In genomic region chr7:158706710-158707590, GRCh38 we compare ENCODE assay signal across 22 cellular contexts. TPM values are rescaled to one million over a fixed set of nuclear protein-coding genes. Genes with fewer than 3 reads are reported as not detected.
DNase-seq lines count a peak whose midpoint lies in the region; ATAC-seq and TF ChIP-seq lines count a peak whose summit lies in the region.
"Had no signal": no experiment of that assay in that cellular context is flagged by ENCODE, and none has a peak within 500 bp of the region (broad histone marks: within the 10 kb centered on the region; RNA-seq: fewer than 3 reads in every experiment).

No MANE protein-coding gene starts in this region.

- CTCF ChIA-PET in activated CD4-positive, alpha-beta T cell treated with anti-CD3 and anti-CD28 coated beads, Interleukin-2, amount 10 ng/mL, durations not matched to agents 7 days and 5 days (lab: Charles Lee) = interaction anchor here (0.7 kb wide), 1 partner anchor 270 kb away, joined by 3 read pairs; no protein-coding TSS in a partner anchor
- CTCF ChIA-PET in CD4-positive, alpha-beta memory T cell (lab: Charles Lee; ENCODE audit: partially characterized antibody) = interaction anchor here (1.7 kb wide), 1 partner anchor 12 kb away, joined by 5 read pairs; no protein-coding TSS in a partner anchor
- CTCF ChIA-PET in activated CD4-positive, alpha-beta memory T cell treated with anti-CD3 and anti-CD28 coated beads, Interleukin-2, amount 10 ng/mL, durations not matched to agents 7 days and 5 days (lab: Charles Lee) = interaction anchor here (1.5 kb wide), 1 partner anchor 270 kb away, joined by 8 read pairs; no protein-coding TSS in a partner anchor
- CTCF ChIA-PET in naive thymus-derived CD4-positive, alpha-beta T cell (lab: Charles Lee) = no interaction called here

- peaks cover 27% of the 10 kb centered on the region for H3K4me1 ChIP-seq in CD4-positive, alpha-beta memory T cell (ENCODE audit: insufficient read depth, low read length)
- peaks cover 15 to 18% of the 10 kb centered on the region in 2 donors for H3K4me1 ChIP-seq in naive thymus-derived CD4-positive, alpha-beta T cell (ENCODE audit: control insufficient read depth in 2 of 2, insufficient read depth in 2 of 2, low read length in 2 of 2)

- H3K9me3 ChIP-seq in CD4-positive, alpha-beta memory T cell (ENCODE audit: control insufficient read depth in 1 of 2, low read length in 2 of 2) = no peaks in the 10 kb centered on the region
- no peaks in the 10 kb centered on the region for H3K9me3 ChIP-seq in naive thymus-derived CD4-positive, alpha-beta T cell (ENCODE audit: control insufficient read depth in 2 of 3, low read length in 3 of 3)
- H3K9me3 ChIP-seq: A549, esophagus muscularis mucosa, gastrocnemius medialis had no signal

- POLR2A ChIA-PET in activated CD4-positive, alpha-beta T cell treated with anti-CD3 and anti-CD28 coated beads, Interleukin-2, amount 10 ng/mL, durations not matched to agents 7 days and 5 days (lab: Charles Lee) = interaction anchor here (1.1 kb wide), 1 partner anchor 157 kb away, joined by 3 read pairs; no protein-coding TSS in a partner anchor
- POLR2A ChIA-PET in CD4-positive, alpha-beta memory T cell (lab: Charles Lee; ENCODE audit: partially characterized antibody) = interaction anchor here (1.0 kb wide), 1 partner anchor 122 kb away, joined by 5 read pairs; no protein-coding TSS in a partner anchor
- POLR2A ChIA-PET in activated CD4-positive, alpha-beta memory T cell treated with anti-CD3 and anti-CD28 coated beads, Interleukin-2, amount 10 ng/mL, durations not matched to agents 7 days and 5 days (lab: Charles Lee) = interaction anchor here (0.9 to 3.3 kb wide), 4 partner anchors 20 to 157 kb away, joined by 3 to 31 read pairs (median 4); no protein-coding TSS in a partner anchor
- POLR2A ChIA-PET in naive thymus-derived CD4-positive, alpha-beta T cell (lab: Charles Lee) = interaction anchor here (0.6 to 2.6 kb wide), 3 partner anchors 70 to 270 kb away, joined by 3 to 10 read pairs (median 6); no protein-coding TSS in a partner anchor

- H3K36me3 ChIP-seq in CD4-positive, alpha-beta memory T cell (ENCODE audit: insufficient read depth, low read length) = no peaks in the 10 kb centered on the region
- no peaks in the 10 kb centered on the region for H3K36me3 ChIP-seq in naive thymus-derived CD4-positive, alpha-beta T cell (ENCODE audit: control insufficient read depth in 2 of 3, insufficient read depth in 3 of 3, low read length in 3 of 3)
- H3K36me3 ChIP-seq: esophagus muscularis mucosa, gastrocnemius medialis had no signal

- H3K4me1 Mint-ChIP-seq in activated CD4-positive, alpha-beta T cell treated with anti-CD3 and anti-CD28 coated beads, Interleukin-2, amount 10 ng/mL, durations not matched to agents 7 days and 5 days = peaks cover 39% of the 10 kb centered on the region
- H3K4me1 Mint-ChIP-seq in CD4-positive, alpha-beta memory T cell = peaks cover 15 to 41% (median 26%) of the 10 kb centered on the region in 4 donors
- peaks cover 45% of the 10 kb centered on the region for H3K4me1 Mint-ChIP-seq in activated CD4-positive, alpha-beta memory T cell treated with anti-CD3 and anti-CD28 coated beads, Interleukin-2, amount 10 ng/mL, durations not matched to agents 7 days and 5 days
- H3K4me1 Mint-ChIP-seq in naive thymus-derived CD4-positive, alpha-beta T cell = peaks cover 11 to 37% (median 20%) of the 10 kb centered on the region in 7 donors

- peak overlapping the region; percentile 89 for H3K4me3 Mint-ChIP-seq in activated CD4-positive, alpha-beta T cell treated with anti-CD3 and anti-CD28 coated beads, Interleukin-2, amount 10 ng/mL, durations not matched to agents 7 days and 5 days
- peak overlapping the region in 6 of 8 donors; percentile 49 to 80 (median 70) for H3K4me3 Mint-ChIP-seq in CD4-positive, alpha-beta memory T cell
- H3K4me3 Mint-ChIP-seq in activated CD4-positive, alpha-beta memory T cell treated with anti-CD3 and anti-CD28 coated beads, Interleukin-2, amount 10 ng/mL, durations not matched to agents 7 days and 5 days = no peak overlapping the region
- H3K4me3 Mint-ChIP-seq in naive thymus-derived CD4-positive, alpha-beta T cell = peak overlapping the region in 8 of 10 donors; percentile 22 to 86 (median 78)

- H3K27ac Mint-ChIP-seq in activated CD4-positive, alpha-beta T cell treated with anti-CD3 and anti-CD28 coated beads, Interleukin-2, amount 10 ng/mL, durations not matched to agents 7 days and 5 days = no peak overlapping the region
- peak overlapping the region in 3 of 7 donors; percentile 8 to 80 (median 69) for H3K27ac Mint-ChIP-seq in CD4-positive, alpha-beta memory T cell
- peak overlapping the region; percentile 64 for H3K27ac Mint-ChIP-seq in activated CD4-positive, alpha-beta memory T cell treated with anti-CD3 and anti-CD28 coated beads, Interleukin-2, amount 10 ng/mL, durations not matched to agents 7 days and 5 days
- H3K27ac Mint-ChIP-seq in naive thymus-derived CD4-positive, alpha-beta T cell = peak overlapping the region in 4 of 9 donors; percentile 8 to 88 (median 61)
- H3K27ac Mint-ChIP-seq: stimulated activated memory B cell treated with anti-CD40 and anti-IgM and Interleukin-4, amounts not matched to agents 10 μg/mL and 1 μg/mL and 100 μg/mL, for 72 hours had no signal

- H3K4me3 ChIP-seq in CD4-positive, alpha-beta memory T cell (ENCODE audit: low read length in 2 of 2) = no peak overlapping the region
- no peak overlapping the region for H3K4me3 ChIP-seq in naive thymus-derived CD4-positive, alpha-beta T cell (ENCODE audit: low read length)
- H3K4me3 ChIP-seq: A549, esophagus muscularis mucosa, gastrocnemius medialis had no signal

- H3K27me3 Mint-ChIP-seq in activated CD4-positive, alpha-beta T cell treated with anti-CD3 and anti-CD28 coated beads, Interleukin-2, amount 10 ng/mL, durations not matched to agents 7 days and 5 days = peaks cover under 1% of the 10 kb centered on the region
- peaks cover 0 to under 1% of the 10 kb centered on the region in 2 donors for H3K27me3 Mint-ChIP-seq in CD4-positive, alpha-beta memory T cell
- no peaks in the 10 kb centered on the region for H3K27me3 Mint-ChIP-seq in activated CD4-positive, alpha-beta memory T cell treated with anti-CD3 and anti-CD28 coated beads, Interleukin-2, amount 10 ng/mL, durations not matched to agents 7 days and 5 days
- H3K27me3 Mint-ChIP-seq in naive thymus-derived CD4-positive, alpha-beta T cell = peaks cover 0 to 4% (median under 1%) of the 10 kb centered on the region in 5 donors
- H3K27me3 Mint-ChIP-seq: stimulated activated memory B cell treated with anti-CD40 and anti-IgM and Interleukin-4, amounts not matched to agents 10 μg/mL and 1 μg/mL and 100 μg/mL, for 72 hours had no signal

- no peak for ATAC-seq in naive thymus-derived CD4-positive, alpha-beta T cell
- ATAC-seq in GM21529 (IDR thresholded peaks at IDR 0.05; ENCODE audit: unreplicated experiment) = no peak
- ATAC-seq: A549; gastrocnemius medialis; stimulated activated memory B cell treated with anti-CD40 and anti-IgM and Interleukin-4, amounts not matched to agents 10 μg/mL and 1 μg/mL and 100 μg/mL, for 72 hours had no signal

- H3K9me3 Mint-ChIP-seq in activated CD4-positive, alpha-beta T cell treated with anti-CD3 and anti-CD28 coated beads, Interleukin-2, amount 10 ng/mL, durations not matched to agents 7 days and 5 days = peaks cover 13% of the 10 kb centered on the region
- H3K9me3 Mint-ChIP-seq in CD4-positive, alpha-beta memory T cell = peaks cover 0 to 3% (median 0%) of the 10 kb centered on the region in 8 donors
- peaks cover 13% of the 10 kb centered on the region for H3K9me3 Mint-ChIP-seq in activated CD4-positive, alpha-beta memory T cell treated with anti-CD3 and anti-CD28 coated beads, Interleukin-2, amount 10 ng/mL, durations not matched to agents 7 days and 5 days
- peaks cover 0 to 8% (median 2%) of the 10 kb centered on the region in 11 donors for H3K9me3 Mint-ChIP-seq in naive thymus-derived CD4-positive, alpha-beta T cell

- H3K27me3 ChIP-seq in CD4-positive, alpha-beta memory T cell (ENCODE audit: insufficient read depth, low read length) = no peaks in the 10 kb centered on the region
- no peaks in the 10 kb centered on the region for H3K27me3 ChIP-seq in naive thymus-derived CD4-positive, alpha-beta T cell (ENCODE audit: control insufficient read depth in 2 of 2, insufficient read depth in 2 of 2, low read length in 2 of 2)
- H3K27me3 ChIP-seq: esophagus muscularis mucosa, gastrocnemius medialis had no signal

- intact Hi-C loops in CD4-positive, alpha-beta memory T cell (cut with micrococcal nuclease) = loop anchor here (10.0 kb wide), 1 partner anchor 58 kb away; no protein-coding TSS in a partner anchor
- intact Hi-C loops in naive thymus-derived CD4-positive, alpha-beta T cell (cut with micrococcal nuclease) = loop anchor here in 1 of 2 donors (5.0 to 10.0 kb wide), 2 partner anchors 45 to 1812 kb away; partner anchors contain the start of gene LMBR1

- DNase-seq in activated CD4-positive, alpha-beta T cell treated with anti-CD3 and anti-CD28 coated beads, Interleukin-2, amount 10 ng/mL, durations not matched to agents 7 days and 5 days = no peak
- no peak for DNase-seq in activated CD4-positive, alpha-beta T cell treated with anti-CD3 and anti-CD28 coated beads, Interleukin-2, amount 50 U/mL, for 48 hours
- DNase-seq in CD4-positive, alpha-beta memory T cell = no peak
- DNase-seq in activated CD4-positive, alpha-beta memory T cell treated with anti-CD3 and anti-CD28 coated beads, Interleukin-2, amount 10 ng/mL, durations not matched to agents 7 days and 5 days = no peak
- DNase-seq in naive thymus-derived CD4-positive, alpha-beta T cell = no peak
- DNase-seq in caudate nucleus (lab: John Stamatoyannopoulos, UW) (no peak), erythroblast (lab: John Stamatoyannopoulos, UW) (no peak)
- DNase-seq: activated CD8-positive, alpha-beta memory T cell treated with anti-CD3 and anti-CD28 coated beads for 24 hours; C1 segment of cervical spinal cord; DMS153; effector CD8-positive, alpha-beta T cell; gastrocnemius medialis; hypothalamus; islet precursor cell; NCI-H1105 treated with DMSO at 0.1 percent for 48 hours; NCI-H2081 treated with DMSO at 0.1 percent for 48 hours; NCI-H446 treated with DMSO at 0.1 percent for 48 hours had no signal

- peaks cover 41% of the 10 kb centered on the region for H3K36me3 Mint-ChIP-seq in activated CD4-positive, alpha-beta T cell treated with anti-CD3 and anti-CD28 coated beads, Interleukin-2, amount 10 ng/mL, durations not matched to agents 7 days and 5 days (ENCODE audit: low read depth)
- H3K36me3 Mint-ChIP-seq in CD4-positive, alpha-beta memory T cell = peaks cover 0 to 2% of the 10 kb centered on the region in 2 donors
- H3K36me3 Mint-ChIP-seq in activated CD4-positive, alpha-beta memory T cell treated with anti-CD3 and anti-CD28 coated beads, Interleukin-2, amount 10 ng/mL, durations not matched to agents 7 days and 5 days (ENCODE audit: low read depth) = peaks cover 41% of the 10 kb centered on the region
- H3K36me3 Mint-ChIP-seq in naive thymus-derived CD4-positive, alpha-beta T cell = peaks cover 0 to 26% (median 0%) of the 10 kb centered on the region in 5 donors
- H3K36me3 Mint-ChIP-seq: stimulated activated memory B cell treated with anti-CD40 and anti-IgM and Interleukin-4, amounts not matched to agents 10 μg/mL and 1 μg/mL and 100 μg/mL, for 72 hours had no signal

- TF ChIP-seq POLR2A in erythroblast (IDR thresholded peaks at IDR 0.05; ENCODE audit: low read length) = no peak

- no peak overlapping the region for H3K27ac ChIP-seq in CD4-positive, alpha-beta memory T cell (ENCODE audit: low read depth, low read length)
- H3K27ac ChIP-seq in naive thymus-derived CD4-positive, alpha-beta T cell (ENCODE audit: low read depth, low read length) = no peak overlapping the region
- H3K27ac ChIP-seq in caudate nucleus (ENCODE audit: low read depth, low read length) = no peak overlapping the region
- H3K27ac ChIP-seq: A549, gastrocnemius medialis, parathyroid adenoma had no signal

RNA-seq across cellular contexts. Expression of gene NCAPG2, which starts 2.3 kb away (rescaled TPM):
- total RNA-seq in activated CD4-positive, alpha-beta T cell treated with anti-CD3 and anti-CD28 coated beads, Interleukin-2, amount 10 ng/mL, durations not matched to agents 7 days and 5 days = 100 to 1,000 TPM; 139 to 173 TPM
- 10 to 100 TPM; 15.0 to 17.9 TPM for total RNA-seq in CD4-positive, alpha-beta memory T cell
- 10 to 100 TPM in 1 of 2 donors, 1 to 10 TPM in 1; 7.2 to 12.9 TPM for polyA plus RNA-seq in CD4-positive, alpha-beta memory T cell
- 100 to 1,000 TPM; 151 TPM for total RNA-seq in activated CD4-positive, alpha-beta memory T cell treated with anti-CD3 and anti-CD28 coated beads, Interleukin-2, amount 10 ng/mL, durations not matched to agents 7 days and 5 days
- 10 to 100 TPM in 1 of 5 experiments, 1 to 10 TPM in 4; 6.0 to 88.7 (median 8.8) TPM for total RNA-seq in naive thymus-derived CD4-positive, alpha-beta T cell
- 1 to 10 TPM; 1.3 to 2.4 TPM for polyA plus RNA-seq in naive thymus-derived CD4-positive, alpha-beta T cell
